In the genomic region with DNA sequence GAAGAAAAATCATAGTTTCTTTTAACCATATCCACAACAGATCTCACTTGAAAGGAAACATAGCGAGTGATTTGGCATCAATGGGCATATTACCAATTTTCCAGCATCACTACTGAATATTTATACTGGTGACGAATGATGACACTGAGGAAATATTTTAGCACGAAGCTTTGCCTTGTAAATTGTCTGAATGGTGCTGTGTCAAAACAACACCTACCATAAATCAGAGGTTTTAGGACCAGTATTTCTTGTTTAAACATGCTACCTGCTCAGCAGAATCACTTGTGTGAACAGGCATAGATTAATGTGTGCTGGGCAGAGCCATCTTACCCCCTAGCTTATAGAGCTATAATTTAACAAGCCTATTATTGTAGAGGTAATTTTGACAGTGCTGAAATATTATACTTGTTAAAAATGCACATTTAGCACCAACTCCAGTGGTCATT, we compare ENCODE assay signal across 12 cellular contexts.
DNase-seq lines count a peak whose midpoint lies in the region; ATAC-seq and TF ChIP-seq lines count a peak whose summit lies in the region.
"Had no signal": no experiment of that assay in that cellular context is flagged by ENCODE, and none has a peak within 500 bp of the region (broad histone marks: within the 10 kb centered on the region; RNA-seq: fewer than 3 reads in every experiment).

No MANE protein-coding gene starts in this region.

- H3K27ac ChIP-seq in prostate gland: peak overlapping the region; percentile 20 to 36

- no peaks in the 10 kb centered on the region for H3K27me3 ChIP-seq in prostate gland (replicated peaks; ENCODE audit: insufficient read depth)

- no peaks in the 10 kb centered on the region for H3K4me1 ChIP-seq in prostate gland (replicated peaks)

- TF ChIP-seq POLR2A in prostate gland (IDR thresholded peaks at IDR 0.05): no peak

- TF ChIP-seq CTCF in prostate gland (IDR thresholded peaks at IDR 0.05): peak in 1 of 4 experiments; percentile 26

- intact Hi-C loops in prostate gland (cut with DNase I): no loop called here

- 13% methylated on average over 3 of the region's 3 CpGs for WGBS in prostate gland

- H3K9me3 ChIP-seq in prostate gland: no peaks in the 10 kb centered on the region

- no peaks in the 10 kb centered on the region for H3K36me3 ChIP-seq in prostate gland

- no peak for ATAC-seq in GM18498 (IDR thresholded peaks at IDR 0.05; ENCODE audit: unreplicated experiment)
- ATAC-seq in GM21515 (IDR thresholded peaks at IDR 0.05; ENCODE audit: unreplicated experiment): no peak
- ATAC-seq: activated CD8-positive, alpha-beta T cell treated with anti-CD3 and anti-CD28 coated beads for 36 hours; left cardiac atrium; natural killer cell treated with Interleukin-12 subunit alpha and Interleukin-12 subunit beta and Interleukin-15 and Interleukin-18, amount 100 ng/mL, for 72 hours had no signal

- DNase-seq in HEK293T (ENCODE audit: extremely low spot score) (no peak), NCI-H345 treated with DMSO at 0.1 percent for 48 hours (lab: John Stamatoyannopoulos, UW; ENCODE audit: unreplicated experiment) (peak; percentile 33), dermis microvascular lymphatic vessel endothelial cell (ENCODE audit: low read depth in 2 of 2) (peak; percentile 70 to 84), prostate gland (ENCODE audit: low spot score) (peak; percentile 36), hypothalamus (lab: John Stamatoyannopoulos, UW) (no peak), EL (no peak)
- DNase-seq: activated CD8-positive, alpha-beta T cell treated with anti-CD3 and anti-CD28 coated beads for 36 hours; left cardiac atrium; NCI-H2171 treated with DMSO at 0.1 percent for 48 hours had no signal

- CTCF ChIA-PET in HEK293T (lab: Yijun Ruan, JAX): no interaction called here

- no peak overlapping the region for H3K4me3 ChIP-seq in prostate gland

- POLR2A ChIA-PET in HEK293T (lab: Yijun Ruan, JAX): interaction anchor here (1.1 kb wide), 1 partner anchor 186 kb away, joined by 3 read pairs; no protein-coding TSS in a partner anchor

TF ChIP-seq in HEK293T, 16 proteins besides CTCF, POLR2A, EP300 and RAD21:
- TF ChIP-seq, protein P1, sequence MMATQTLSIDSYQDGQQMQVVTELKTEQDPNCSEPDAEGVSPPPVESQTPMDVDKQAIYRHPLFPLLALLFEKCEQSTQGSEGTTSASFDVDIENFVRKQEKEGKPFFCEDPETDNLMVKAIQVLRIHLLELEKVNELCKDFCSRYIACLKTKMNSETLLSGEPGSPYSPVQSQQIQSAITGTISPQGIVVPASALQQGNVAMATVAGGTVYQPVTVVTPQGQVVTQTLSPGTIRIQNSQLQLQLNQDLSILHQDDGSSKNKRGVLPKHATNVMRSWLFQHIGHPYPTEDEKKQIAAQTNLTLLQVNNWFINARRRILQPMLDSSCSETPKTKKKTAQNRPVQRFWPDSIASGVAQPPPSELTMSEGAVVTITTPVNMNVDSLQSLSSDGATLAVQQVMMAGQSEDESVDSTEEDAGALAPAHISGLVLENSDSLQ (IDR thresholded peaks at IDR 0.05): peak; percentile 84
- TF ChIP-seq L3MBTL2 (conservative IDR thresholded peaks at IDR 0.05) (no peak), ELF4 (IDR thresholded peaks at IDR 0.05) (no peak), ZNF384 (IDR thresholded peaks at IDR 0.05) (no peak)
TF ChIP-seq in HEK293T: peak in this region for 1.

Comparison
In these comparisons a context has a peak if more than half of its experiments do, and no peak if none do; other contexts are left out.
1. DNase-seq: peak in NCI-H345 treated with DMSO at 0.1 percent for 48 hours (single experiment), dermis microvascular lymphatic vessel endothelial cell (2 of 2) and prostate gland (single experiment); none in HEK293T (single experiment), hypothalamus (0 of 51) and EL (single experiment).